Comparison of ENCODE assay signal across 21 cellular contexts in genomic region chr4:107083-107443, GRCh38. TPM values are rescaled to one million over a fixed set of nuclear protein-coding genes. Genes with fewer than 3 reads are reported as not detected.
DNase-seq lines count a peak whose midpoint lies in the region; ATAC-seq and TF ChIP-seq lines count a peak whose summit lies in the region.
"Had no signal": no experiment of that assay in that cellular context is flagged by ENCODE, and none has a peak within 500 bp of the region (broad histone marks: within the 10 kb centered on the region; RNA-seq: fewer than 3 reads in every experiment).

No MANE protein-coding gene starts in this region.

- H3K79me2 ChIP-seq in parathyroid adenoma = no peaks in the 10 kb centered on the region

- H3K27ac ChIP-seq in right cardiac atrium (ENCODE audit: low read length) (no peak overlapping the region), parathyroid adenoma (no peak overlapping the region), vagina (no peak overlapping the region)
- H3K27ac ChIP-seq: SJCRH30 had no signal

- no peak overlapping the region for H2AFZ ChIP-seq in parathyroid adenoma

- no peaks in the 10 kb centered on the region for H3K4me1 ChIP-seq in right cardiac atrium (ENCODE audit: control insufficient read depth, insufficient read depth, low read length)
- no peaks in the 10 kb centered on the region for H3K4me1 ChIP-seq in parathyroid adenoma
- H3K4me1 ChIP-seq in vagina = no peaks in the 10 kb centered on the region
- H3K4me1 ChIP-seq: SJCRH30 had no signal

- H3K36me3 ChIP-seq in parathyroid adenoma (ENCODE audit: control insufficient read depth, insufficient read depth, low read length) = no peaks in the 10 kb centered on the region
- H3K36me3 ChIP-seq in vagina = no peaks in the 10 kb centered on the region
- H3K36me3 ChIP-seq: SJCRH30 had no signal

- H3K4me1 Mint-ChIP-seq in endothelial cell (ENCODE audit: unreplicated experiment) = no peaks in the 10 kb centered on the region
- H3K4me1 Mint-ChIP-seq: activated naive CD8-positive, alpha-beta T cell treated with anti-CD3 and anti-CD28 coated beads, Interleukin-2, amount 50 U/mL, for 24 hours had no signal

- peak overlapping the region; percentile 5 for H3K4me2 ChIP-seq in parathyroid adenoma (ENCODE audit: low read length)

- intact Hi-C loops in right cardiac atrium (cut with DNase I) (no loop called here), Right ventricle myocardium superior (cut with DNase I) (no loop called here), vagina (cut with DNase I) (no loop called here)

- H3K9me3 ChIP-seq in right cardiac atrium (ENCODE audit: control insufficient read depth, low read length) (peaks cover 5% of the 10 kb centered on the region), parathyroid adenoma (ENCODE audit: control insufficient read depth, low read length) (no peaks in the 10 kb centered on the region), vagina (no peaks in the 10 kb centered on the region)

- no peak overlapping the region for H3K27ac Mint-ChIP-seq in endothelial cell (ENCODE audit: unreplicated experiment)
- H3K27ac Mint-ChIP-seq: activated naive CD8-positive, alpha-beta T cell treated with anti-CD3 and anti-CD28 coated beads, Interleukin-2, amount 50 U/mL, for 24 hours; B cell; T-cell had no signal

- peaks cover 33% of the 10 kb centered on the region for H3K9me3 Mint-ChIP-seq in endothelial cell (ENCODE audit: unreplicated experiment)

- TF ChIP-seq POLR2A in vagina (IDR thresholded peaks at IDR 0.05) = no peak

- peaks cover 30% of the 10 kb centered on the region for H3K27me3 Mint-ChIP-seq in endothelial cell (ENCODE audit: unreplicated experiment)

- TF ChIP-seq CTCF in endothelial cell (IDR thresholded peaks at IDR 0.05; ENCODE audit: unreplicated experiment) (no peak), parathyroid adenoma (IDR thresholded peaks at IDR 0.05) (no peak), vagina (IDR thresholded peaks at IDR 0.05) (no peak)

- peak overlapping the region; percentile 8 for H3K4me3 ChIP-seq in right cardiac atrium (ENCODE audit: low read length)
- peak overlapping the region; percentile 33 for H3K4me3 ChIP-seq in parathyroid adenoma (ENCODE audit: low read depth, low read length)
- H3K4me3 ChIP-seq in vagina = peak overlapping the region; percentile 17 to 44
- H3K4me3 ChIP-seq: SJCRH30 had no signal

- DNase-seq in right cardiac atrium (no peak), Right ventricle myocardium superior (no peak), endothelial cell (ENCODE audit: low spot score) (no peak), vagina (ENCODE audit: extremely low spot score in 2 of 2) (no peak), NOMO-1 treated with dmso at 0.1 percent for 144 hours (lab: John Stamatoyannopoulos, UW; ENCODE audit: unreplicated experiment) (no peak), HCEC 1CT (no peak)
- no peak for DNase-seq in effector CD4-positive, alpha-beta T cell
- DNase-seq: activated CD4-positive, CD25-positive, alpha-beta regulatory T cell treated with anti-CD3 and anti-CD28 coated beads, Interleukin-2, amount 50 U/mL, for 72 hours; activated gamma-delta T cell; activated naive CD8-positive, alpha-beta T cell treated with anti-CD3 and anti-CD28 coated beads, Interleukin-2, amount 50 U/mL, for 24 hours; cortex of kidney; DMS153; KBM-7; MM.1S; NCI-H1436 treated with DMSO at 0.1 percent for 48 hours; NCI-H524 treated with DMSO at 0.1 percent for 48 hours; SJCRH30; T-cell had no signal

- no peaks in the 10 kb centered on the region for H3K27me3 ChIP-seq in right cardiac atrium (ENCODE audit: control insufficient read depth, insufficient read depth)
- no peaks in the 10 kb centered on the region for H3K27me3 ChIP-seq in parathyroid adenoma (ENCODE audit: control insufficient read depth, insufficient read depth, low read length)
- peaks cover 7% of the 10 kb centered on the region for H3K27me3 ChIP-seq in vagina
- H3K27me3 ChIP-seq: SJCRH30 had no signal

- ATAC-seq in right cardiac atrium (no peak), Right ventricle myocardium superior (ENCODE audit: poor library complexity) (no peak)
- ATAC-seq: activated naive CD8-positive, alpha-beta T cell treated with anti-CD3 and anti-CD28 coated beads, Interleukin-2, amount 50 U/mL, for 24 hours; left lobe of liver; T-cell had no signal

- no peak overlapping the region for H3K9ac ChIP-seq in parathyroid adenoma

- 14% methylated on average over 33 of the region's 33 CpGs for WGBS in right cardiac atrium

- peaks cover 25% of the 10 kb centered on the region for H3K36me3 Mint-ChIP-seq in endothelial cell (ENCODE audit: low read depth, unreplicated experiment)

- H3K4me3 Mint-ChIP-seq in endothelial cell (ENCODE audit: unreplicated experiment) = peak overlapping the region; percentile 13
- H3K4me3 Mint-ChIP-seq: activated naive CD8-positive, alpha-beta T cell treated with anti-CD3 and anti-CD28 coated beads, Interleukin-2, amount 50 U/mL, for 24 hours; B cell; T-cell had no signal

RNA-seq across cellular contexts. Expression of gene ZNF718, which starts 17.2 kb away (rescaled TPM):
- total RNA-seq in right cardiac atrium = 1 to 10 TPM; 3.6 to 7.9 (median 5.0) TPM
- 1.7 TPM for polyA plus RNA-seq in right cardiac atrium
- total RNA-seq in Right ventricle myocardium superior = 5.8 TPM
- 14.0 TPM for total RNA-seq in endothelial cell (ENCODE audit: unreplicated experiment)
- total RNA-seq in vagina = 5.9 TPM

RNA-seq across cellular contexts. Expression of gene ZNF595, which starts 53.9 kb away (rescaled TPM):
- total RNA-seq in right cardiac atrium (10 to 100 TPM in 2 of 4 donors, 1 to 10 TPM in 2; 8.3 to 21.6 (median 11.8) TPM), Right ventricle myocardium superior (6.8 TPM), endothelial cell (ENCODE audit: unreplicated experiment) (24.9 TPM), vagina (12.8 TPM)
- 4.4 TPM for polyA plus RNA-seq in right cardiac atrium
